In genomic region chr11:108534274-108534882, GRCh38 we compare ENCODE assay signal across 15 cellular contexts.
"Had no signal": no experiment of that assay in that cellular context is flagged by ENCODE, and none has a peak within 500 bp of the region (broad histone marks: within the 10 kb centered on the region; RNA-seq: fewer than 3 reads in every experiment).

No MANE protein-coding gene starts in this region.

- H3K9me3 ChIP-seq: esophagus muscularis mucosa, thyroid gland had no signal

- H3K36me3 ChIP-seq: esophagus muscularis mucosa, thyroid gland, WERI-Rb-1 had no signal

- H3K4me3 ChIP-seq: esophagus muscularis mucosa, thyroid gland had no signal

- DNase-seq: activated CD4-positive, alpha-beta T cell treated with anti-CD3 and anti-CD28 coated beads, Interleukin-2, amount 50 U/mL, for 4 hours; activated T-cell treated with anti-CD3 and anti-CD28 coated beads for 4 hours; effector CD8-positive, alpha-beta T cell; left cardiac atrium; mammary epithelial cell; midbrain; posterior cingulate gyrus; retina; stimulated activated CD4-positive, alpha-beta T cell treated with anti-CD3 and anti-CD28 coated beads, Interleukin-12 subunit alpha, Interleukin-12 subunit beta, amount 100 ng/mL, for 4 hours; stimulated activated CD4-positive, alpha-beta T cell treated with anti-CD3 and anti-CD28 coated beads, Interleukin-2, amount 100 ng/mL, for 24 hours; stimulated activated naive CD4-positive, alpha-beta T cell treated with Interleukin-2 at 50 U/mL for 16 hours; T-helper 2 cell; thyroid gland; WERI-Rb-1 had no signal

- ATAC-seq: left cardiac atrium had no signal

- H3K4me1 ChIP-seq: esophagus muscularis mucosa had no signal

- H3K27ac ChIP-seq: esophagus muscularis mucosa, thyroid gland, WERI-Rb-1 had no signal

- H3K27me3 ChIP-seq: esophagus muscularis mucosa, thyroid gland had no signal
